Comparison of ENCODE assay signal across 24 cellular contexts in genomic region chr1:33241866-33242265, GRCh38.
"Had no signal": no experiment of that assay in that cellular context is flagged by ENCODE, and none has a peak within 500 bp of the region (broad histone marks: within the 10 kb centered on the region; RNA-seq: fewer than 3 reads in every experiment).

No MANE protein-coding gene starts in this region.

- H3K27ac ChIP-seq: colonic mucosa, esophagus muscularis mucosa, heart right ventricle, lower lobe of right lung, ovary, right lobe of liver, thoracic aorta, tibial nerve, upper lobe of right lung, uterus had no signal

- H3K4me1 Mint-ChIP-seq: stimulated activated naive B cell treated with anti-CD40 and anti-IgM and Interleukin-4, amounts not matched to agents 10 μg/mL and 1 μg/mL and 100 μg/mL, for 72 hours had no signal

- H3K27me3 ChIP-seq: colonic mucosa, esophagus muscularis mucosa, heart right ventricle, ovary, right lobe of liver, tibial nerve, upper lobe of right lung, uterus had no signal

- DNase-seq: colonic mucosa; effector CD8-positive, alpha-beta T cell; foreskin melanocyte; glutamatergic neuron; heart right ventricle; hippocampal formation; left ventricle myocardium superior; lower lobe of right lung; natural killer cell; occipital lobe; ovary; retina; right lobe of liver; small intestine; stimulated activated CD4-positive, alpha-beta T cell treated with anti-CD3 and anti-CD28 coated beads, Interleukin-15, amount 100 ng/mL, for 24 hours; stimulated activated CD4-positive, alpha-beta T cell treated with anti-CD3 and anti-CD28 coated beads, Interleukin-2, amount 100 ng/mL, for 48 hours; stimulated activated naive B cell treated with anti-CD40 and anti-IgM and Interleukin-4, amounts not matched to agents 10 μg/mL and 1 μg/mL and 100 μg/mL, for 72 hours; upper lobe of right lung; uterus had no signal

- ATAC-seq: heart right ventricle; left ventricle myocardium superior; lower lobe of right lung; natural killer cell; right lobe of liver; stimulated activated naive B cell treated with anti-CD40 and anti-IgM and Interleukin-4, amounts not matched to agents 10 μg/mL and 1 μg/mL and 100 μg/mL, for 72 hours; upper lobe of right lung had no signal

- H3K36me3 ChIP-seq: colonic mucosa, esophagus muscularis mucosa, heart right ventricle, lower lobe of right lung, ovary, right lobe of liver, thoracic aorta, tibial nerve, upper lobe of right lung, uterus had no signal

- H3K4me3 Mint-ChIP-seq: dendritic cell treated with granulocyte-macrophage colony-stimulating factor and Interleukin-4, amounts not matched to agents 40 ng/mL and 50 ng/mL, for 4 days; natural killer cell; stimulated activated naive B cell treated with anti-CD40 and anti-IgM and Interleukin-4, amounts not matched to agents 10 μg/mL and 1 μg/mL and 100 μg/mL, for 72 hours; stimulated activated naive CD8-positive, alpha-beta T cell treated with anti-CD3 and anti-CD28 coated beads, Interleukin-15, Interleukin-2, amounts not matched to agents 100 ng/mL and 50 ng/mL, for 24 hours had no signal

- H3K4me1 ChIP-seq: colonic mucosa, esophagus muscularis mucosa, lower lobe of right lung, right lobe of liver, upper lobe of right lung, uterus had no signal

- H3K9me3 ChIP-seq: colonic mucosa, esophagus muscularis mucosa, heart right ventricle, lower lobe of right lung, ovary, right lobe of liver, thoracic aorta, tibial nerve, upper lobe of right lung, uterus had no signal

- H3K27ac Mint-ChIP-seq: dendritic cell treated with granulocyte-macrophage colony-stimulating factor and Interleukin-4, amounts not matched to agents 40 ng/mL and 50 ng/mL, for 4 days; natural killer cell; stimulated activated naive B cell treated with anti-CD40 and anti-IgM and Interleukin-4, amounts not matched to agents 10 μg/mL and 1 μg/mL and 100 μg/mL, for 72 hours; stimulated activated naive CD8-positive, alpha-beta T cell treated with anti-CD3 and anti-CD28 coated beads, Interleukin-15, Interleukin-2, amounts not matched to agents 100 ng/mL and 50 ng/mL, for 24 hours had no signal

- H3K4me3 ChIP-seq: colonic mucosa, esophagus muscularis mucosa, heart right ventricle, lower lobe of right lung, ovary, right lobe of liver, thoracic aorta, tibial nerve, upper lobe of right lung, uterus had no signal

- H3K36me3 Mint-ChIP-seq: natural killer cell had no signal

- H3K9me3 Mint-ChIP-seq: dendritic cell treated with granulocyte-macrophage colony-stimulating factor and Interleukin-4, amounts not matched to agents 40 ng/mL and 50 ng/mL, for 4 days; natural killer cell; stimulated activated naive B cell treated with anti-CD40 and anti-IgM and Interleukin-4, amounts not matched to agents 10 μg/mL and 1 μg/mL and 100 μg/mL, for 72 hours; stimulated activated naive CD8-positive, alpha-beta T cell treated with anti-CD3 and anti-CD28 coated beads, Interleukin-15, Interleukin-2, amounts not matched to agents 100 ng/mL and 50 ng/mL, for 24 hours had no signal
